ENCODE assay signal across 1 cellular context in genomic region chr11:46452918-46453517, GRCh38.
TF ChIP-seq lines count a peak whose summit lies in the region.

No MANE protein-coding gene starts in this region.

TF ChIP-seq in HEK293, 187 proteins besides CTCF, POLR2A, EP300 and RAD21 (continued from another document):
- no peak for TF ChIP-seq ZNF513 (tag by site-specific recombination; IDR thresholded peaks at IDR 0.05)
- peak; percentile 62; the same call in 1 of the 2 replicates for TF ChIP-seq SP7 (tag by site-specific recombination; IDR thresholded peaks at IDR 0.05)
- TF ChIP-seq ZNF121 (tag by site-specific recombination; IDR thresholded peaks at IDR 0.05): no peak
- TF ChIP-seq ZNF174 (tag by site-specific recombination; IDR thresholded peaks at IDR 0.05): no peak
- TF ChIP-seq PRDM4 (tag by site-specific recombination; IDR thresholded peaks at IDR 0.05): no peak
- TF ChIP-seq SCRT2 (tag by site-specific recombination; IDR thresholded peaks at IDR 0.05): no peak
- no peak for TF ChIP-seq ZNF768 (tag by site-specific recombination; IDR thresholded peaks at IDR 0.05)
- no peak for TF ChIP-seq PRDM1 (tag by site-specific recombination; IDR thresholded peaks at IDR 0.05)
- TF ChIP-seq ZNF112 (tag by site-specific recombination; IDR thresholded peaks at IDR 0.05): no peak
- peak; percentile 48; the same call in 1 of the 2 replicates for TF ChIP-seq ZNF664 (tag by site-specific recombination; IDR thresholded peaks at IDR 0.05)
